1 cellular context compared by ENCODE assay signal in the genomic region with DNA sequence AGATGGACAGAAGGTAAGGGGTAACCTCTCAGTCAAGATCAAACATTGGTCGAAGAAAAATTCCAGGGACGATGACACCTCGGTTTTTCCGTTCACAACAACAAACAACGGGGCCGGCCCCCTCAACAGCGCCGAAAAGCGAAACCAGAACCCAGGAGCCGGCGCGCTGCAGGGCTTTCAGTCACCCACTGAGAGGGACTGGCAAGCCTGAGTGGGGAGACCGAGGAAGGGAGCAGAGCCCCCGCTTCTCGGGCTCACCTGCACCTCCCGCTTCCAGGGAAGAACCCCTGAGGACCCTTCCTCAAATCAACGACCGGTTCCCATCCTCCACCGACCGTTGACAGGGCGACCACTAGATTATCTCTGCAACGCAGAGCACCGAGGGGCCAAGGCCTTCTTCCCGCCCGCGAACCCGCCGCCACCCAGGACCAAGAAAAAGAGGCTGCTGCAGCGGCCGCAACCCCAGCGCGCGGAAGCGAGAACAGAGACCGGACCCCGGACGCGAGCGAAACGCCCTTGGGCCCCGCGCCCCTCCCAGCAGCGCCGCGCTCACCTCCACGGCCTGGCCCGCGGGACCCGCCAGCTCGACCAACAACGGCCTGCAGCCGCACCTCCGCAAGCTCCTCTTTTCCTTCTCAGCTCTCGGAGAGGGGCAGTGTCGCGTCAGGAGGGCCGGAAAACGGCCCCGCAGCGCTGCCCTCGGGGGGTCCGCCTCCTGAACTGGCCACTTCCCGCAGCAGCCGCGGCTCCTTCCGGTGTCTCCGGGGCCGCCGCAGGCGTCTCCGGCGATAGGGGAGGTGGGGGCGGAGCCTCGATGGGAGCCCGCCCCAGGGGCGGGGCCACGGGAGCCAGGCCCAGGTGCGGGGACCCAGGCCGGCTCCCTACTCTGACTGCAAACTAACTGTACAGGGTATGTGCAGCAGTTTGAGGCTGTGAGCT.
TF ChIP-seq lines count a peak whose summit lies in the region.

A gene (minus strand): TSS at position 763 of the 939 bp plus-strand sequence. CDS start 18,155 bp downstream, outside the sequence.

TF ChIP-seq in HepG2, 621 proteins besides CTCF, POLR2A, EP300 and RAD21 (continued from another document and continues in another):
- TF ChIP-seq ZSCAN22 (CRISPR knock-in tag; IDR thresholded peaks at IDR 0.05) (no peak), ONECUT2 (CRISPR knock-in tag; IDR thresholded peaks at IDR 0.05) (no peak), TOPORS (CRISPR knock-in tag; IDR thresholded peaks at IDR 0.05) (0 out of 2 replicates have a peak, but pooled peaks have one; percentile 32), GABPB1 (CRISPR knock-in tag; IDR thresholded peaks at IDR 0.05) (peak; percentile 94), SOX6 (IDR thresholded peaks at IDR 0.05) (no peak), SOX6 (CRISPR knock-in tag; IDR thresholded peaks at IDR 0.05) (0 out of 2 replicates have a peak, but pooled peaks have one; percentile 23), ESRRA (CRISPR knock-in tag; IDR thresholded peaks at IDR 0.05; ENCODE audit: low read depth) (no peak), ZNF34 (CRISPR knock-in tag; IDR thresholded peaks at IDR 0.05; ENCODE audit: borderline replicate concordance) (no peak), MXD4 (CRISPR knock-in tag; IDR thresholded peaks at IDR 0.05) (no peak), SATB2 (CRISPR knock-in tag; IDR thresholded peaks at IDR 0.05) (no peak; the same call in 1 of the 2 replicates), SP1 (IDR thresholded peaks at IDR 0.05) (no peak), SP1 (CRISPR knock-in tag; IDR thresholded peaks at IDR 0.05) (peak; percentile 57), AGO1 (IDR thresholded peaks at IDR 0.05; ENCODE audit: low read depth, low read length, poor library complexity, severe bottlenecking) (no peak), FOXA3 (CRISPR knock-in tag; IDR thresholded peaks at IDR 0.05) (peak; percentile 21; the same call in 1 of the 2 replicates), KAT2B (IDR thresholded peaks at IDR 0.05; ENCODE audit: borderline replicate concordance, low read depth, low read length) (no peak), ZNF446 (CRISPR knock-in tag; IDR thresholded peaks at IDR 0.05) (0 out of 2 replicates have a peak, but pooled peaks have one; percentile 76), JUN (CRISPR knock-in tag; IDR thresholded peaks at IDR 0.05) (no peak), ZBTB42 (CRISPR knock-in tag; IDR thresholded peaks at IDR 0.05) (no peak), ZBTB21 (CRISPR knock-in tag; IDR thresholded peaks at IDR 0.05) (no peak), CBX2 (IDR thresholded peaks at IDR 0.05; ENCODE audit: low read depth, low read length) (no peak), CBX2 (CRISPR knock-in tag; IDR thresholded peaks at IDR 0.05; ENCODE audit: low read depth) (no peak), ISX (CRISPR knock-in tag; conservative IDR thresholded peaks at IDR 0.05) (no peak; the same call in 1 of the 2 replicates), DPF2 (CRISPR knock-in tag; IDR thresholded peaks at IDR 0.05; ENCODE audit: borderline replicate concordance, low read depth) (no peak), YEATS2 (CRISPR knock-in tag; IDR thresholded peaks at IDR 0.05; ENCODE audit: borderline replicate concordance) (peak; percentile 64; the same call in 1 of the 2 replicates), KDM5A (IDR thresholded peaks at IDR 0.05; ENCODE audit: borderline replicate concordance, low read length) (peak; percentile 44; the same call in 1 of the 2 replicates)
- TF ChIP-seq, protein P1, sequence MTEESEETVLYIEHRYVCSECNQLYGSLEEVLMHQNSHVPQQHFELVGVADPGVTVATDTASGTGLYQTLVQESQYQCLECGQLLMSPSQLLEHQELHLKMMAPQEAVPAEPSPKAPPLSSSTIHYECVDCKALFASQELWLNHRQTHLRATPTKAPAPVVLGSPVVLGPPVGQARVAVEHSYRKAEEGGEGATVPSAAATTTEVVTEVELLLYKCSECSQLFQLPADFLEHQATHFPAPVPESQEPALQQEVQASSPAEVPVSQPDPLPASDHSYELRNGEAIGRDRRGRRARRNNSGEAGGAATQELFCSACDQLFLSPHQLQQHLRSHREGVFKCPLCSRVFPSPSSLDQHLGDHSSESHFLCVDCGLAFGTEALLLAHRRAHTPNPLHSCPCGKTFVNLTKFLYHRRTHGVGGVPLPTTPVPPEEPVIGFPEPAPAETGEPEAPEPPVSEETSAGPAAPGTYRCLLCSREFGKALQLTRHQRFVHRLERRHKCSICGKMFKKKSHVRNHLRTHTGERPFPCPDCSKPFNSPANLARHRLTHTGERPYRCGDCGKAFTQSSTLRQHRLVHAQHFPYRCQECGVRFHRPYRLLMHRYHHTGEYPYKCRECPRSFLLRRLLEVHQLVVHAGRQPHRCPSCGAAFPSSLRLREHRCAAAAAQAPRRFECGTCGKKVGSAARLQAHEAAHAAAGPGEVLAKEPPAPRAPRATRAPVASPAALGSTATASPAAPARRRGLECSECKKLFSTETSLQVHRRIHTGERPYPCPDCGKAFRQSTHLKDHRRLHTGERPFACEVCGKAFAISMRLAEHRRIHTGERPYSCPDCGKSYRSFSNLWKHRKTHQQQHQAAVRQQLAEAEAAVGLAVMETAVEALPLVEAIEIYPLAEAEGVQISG (CRISPR knock-in tag; IDR thresholded peaks at IDR 0.05): peak; percentile 87
- TF ChIP-seq, protein P2, sequence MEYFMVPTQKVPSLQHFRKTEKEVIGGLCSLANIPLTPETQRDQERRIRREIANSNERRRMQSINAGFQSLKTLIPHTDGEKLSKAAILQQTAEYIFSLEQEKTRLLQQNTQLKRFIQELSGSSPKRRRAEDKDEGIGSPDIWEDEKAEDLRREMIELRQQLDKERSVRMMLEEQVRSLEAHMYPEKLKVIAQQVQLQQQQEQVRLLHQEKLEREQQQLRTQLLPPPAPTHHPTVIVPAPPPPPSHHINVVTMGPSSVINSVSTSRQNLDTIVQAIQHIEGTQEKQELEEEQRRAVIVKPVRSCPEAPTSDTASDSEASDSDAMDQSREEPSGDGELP (IDR thresholded peaks at IDR 0.05; ENCODE audit: borderline replicate concordance, low read depth): 0 out of 2 replicates have a peak, but pooled peaks have one; percentile 39
- TF ChIP-seq, protein P3, sequence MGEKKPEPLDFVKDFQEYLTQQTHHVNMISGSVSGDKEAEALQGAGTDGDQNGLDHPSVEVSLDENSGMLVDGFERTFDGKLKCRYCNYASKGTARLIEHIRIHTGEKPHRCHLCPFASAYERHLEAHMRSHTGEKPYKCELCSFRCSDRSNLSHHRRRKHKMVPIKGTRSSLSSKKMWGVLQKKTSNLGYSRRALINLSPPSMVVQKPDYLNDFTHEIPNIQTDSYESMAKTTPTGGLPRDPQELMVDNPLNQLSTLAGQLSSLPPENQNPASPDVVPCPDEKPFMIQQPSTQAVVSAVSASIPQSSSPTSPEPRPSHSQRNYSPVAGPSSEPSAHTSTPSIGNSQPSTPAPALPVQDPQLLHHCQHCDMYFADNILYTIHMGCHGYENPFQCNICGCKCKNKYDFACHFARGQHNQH (CRISPR knock-in tag; IDR thresholded peaks at IDR 0.05): peak; percentile 12; the same call in 1 of the 2 replicates
- TF ChIP-seq, protein P4, sequence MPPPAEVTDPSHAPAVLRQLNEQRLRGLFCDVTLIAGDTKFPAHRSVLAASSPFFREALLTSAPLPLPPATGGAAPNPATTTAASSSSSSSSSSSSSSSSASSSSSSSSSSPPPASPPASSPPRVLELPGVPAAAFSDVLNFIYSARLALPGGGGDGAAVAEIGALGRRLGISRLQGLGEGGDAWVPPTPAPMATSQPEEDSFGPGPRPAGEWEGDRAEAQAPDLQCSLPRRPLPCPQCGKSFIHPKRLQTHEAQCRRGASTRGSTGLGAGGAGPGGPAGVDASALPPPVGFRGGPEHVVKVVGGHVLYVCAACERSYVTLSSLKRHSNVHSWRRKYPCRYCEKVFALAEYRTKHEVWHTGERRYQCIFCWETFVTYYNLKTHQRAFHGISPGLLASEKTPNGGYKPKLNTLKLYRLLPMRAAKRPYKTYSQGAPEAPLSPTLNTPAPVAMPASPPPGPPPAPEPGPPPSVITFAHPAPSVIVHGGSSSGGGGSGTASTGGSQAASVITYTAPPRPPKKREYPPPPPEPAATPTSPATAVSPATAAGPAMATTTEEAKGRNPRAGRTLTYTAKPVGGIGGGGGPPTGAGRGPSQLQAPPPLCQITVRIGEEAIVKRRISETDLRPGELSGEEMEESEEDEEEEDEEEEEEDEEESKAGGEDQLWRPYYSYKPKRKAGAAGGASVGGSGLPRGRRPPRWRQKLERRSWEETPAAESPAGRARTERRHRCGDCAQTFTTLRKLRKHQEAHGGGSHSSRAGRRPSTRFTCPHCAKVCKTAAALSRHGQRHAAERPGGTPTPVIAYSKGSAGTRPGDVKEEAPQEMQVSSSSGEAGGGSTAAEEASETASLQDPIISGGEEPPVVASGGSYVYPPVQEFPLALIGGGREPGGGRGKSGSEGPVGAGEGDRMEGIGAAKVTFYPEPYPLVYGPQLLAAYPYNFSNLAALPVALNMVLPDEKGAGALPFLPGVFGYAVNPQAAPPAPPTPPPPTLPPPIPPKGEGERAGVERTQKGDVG (CRISPR knock-in tag; IDR thresholded peaks at IDR 0.05; ENCODE audit: borderline replicate concordance): peak; percentile 78; the same call in 1 of the 2 replicates
- TF ChIP-seq, protein P5, sequence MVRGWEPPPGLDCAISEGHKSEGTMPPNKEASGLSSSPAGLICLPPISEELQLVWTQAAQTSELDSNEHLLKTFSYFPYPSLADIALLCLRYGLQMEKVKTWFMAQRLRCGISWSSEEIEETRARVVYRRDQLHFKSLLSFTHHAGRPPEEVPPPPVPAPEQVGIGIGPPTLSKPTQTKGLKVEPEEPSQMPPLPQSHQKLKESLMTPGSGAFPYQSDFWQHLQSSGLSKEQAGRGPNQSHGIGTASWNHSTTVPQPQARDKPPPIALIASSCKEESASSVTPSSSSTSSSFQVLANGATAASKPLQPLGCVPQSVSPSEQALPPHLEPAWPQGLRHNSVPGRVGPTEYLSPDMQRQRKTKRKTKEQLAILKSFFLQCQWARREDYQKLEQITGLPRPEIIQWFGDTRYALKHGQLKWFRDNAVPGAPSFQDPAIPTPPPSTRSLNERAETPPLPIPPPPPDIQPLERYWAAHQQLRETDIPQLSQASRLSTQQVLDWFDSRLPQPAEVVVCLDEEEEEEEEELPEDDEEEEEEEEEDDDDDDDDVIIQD (CRISPR knock-in tag; IDR thresholded peaks at IDR 0.05; ENCODE audit: low read depth): peak; percentile 55; the same call in 1 of the 2 replicates
- TF ChIP-seq, protein P6, sequence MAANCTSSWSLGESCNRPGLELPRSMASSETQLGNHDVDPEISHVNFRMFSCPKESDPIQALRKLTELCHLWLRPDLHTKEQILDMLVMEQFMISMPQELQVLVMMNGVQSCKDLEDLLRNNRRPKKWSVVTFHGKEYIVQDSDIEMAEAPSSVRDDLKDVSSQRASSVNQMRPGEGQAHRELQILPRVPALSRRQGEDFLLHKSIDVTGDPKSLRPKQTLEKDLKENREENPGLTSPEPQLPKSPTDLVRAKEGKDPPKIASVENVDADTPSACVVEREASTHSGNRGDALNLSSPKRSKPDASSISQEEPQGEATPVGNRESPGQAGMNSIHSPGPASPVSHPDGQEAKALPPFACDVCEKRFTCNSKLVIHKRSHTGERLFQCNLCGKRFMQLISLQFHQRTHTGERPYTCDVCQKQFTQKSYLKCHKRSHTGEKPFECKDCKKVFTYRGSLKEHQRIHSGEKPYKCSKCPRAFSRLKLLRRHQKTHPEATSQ (CRISPR knock-in tag; IDR thresholded peaks at IDR 0.05; ENCODE audit: borderline replicate concordance): no peak; the same call in 1 of the 2 replicates
- TF ChIP-seq, protein P7, sequence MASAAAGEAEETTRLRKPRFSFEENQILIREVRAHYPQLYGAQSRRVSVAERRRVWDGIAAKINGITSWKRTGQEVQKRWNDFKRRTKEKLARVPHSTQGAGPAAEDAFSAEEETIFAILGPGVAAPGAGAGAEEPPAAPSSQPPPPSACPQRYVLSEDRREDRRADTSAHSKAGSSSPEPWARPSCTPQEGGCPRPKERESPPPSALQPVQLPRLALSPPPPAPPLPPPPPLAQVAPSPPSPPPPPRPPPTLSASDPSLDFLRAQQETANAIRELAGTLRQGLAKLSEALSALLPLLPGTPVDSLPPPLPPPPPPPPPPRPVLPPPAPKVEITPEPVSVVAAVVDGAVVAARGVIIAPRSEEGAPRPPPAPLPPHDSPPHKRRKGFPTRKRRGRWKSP (CRISPR knock-in tag; IDR thresholded peaks at IDR 0.05): peak; percentile 11; the same call in 1 of the 2 replicates
- TF ChIP-seq, protein P8, sequence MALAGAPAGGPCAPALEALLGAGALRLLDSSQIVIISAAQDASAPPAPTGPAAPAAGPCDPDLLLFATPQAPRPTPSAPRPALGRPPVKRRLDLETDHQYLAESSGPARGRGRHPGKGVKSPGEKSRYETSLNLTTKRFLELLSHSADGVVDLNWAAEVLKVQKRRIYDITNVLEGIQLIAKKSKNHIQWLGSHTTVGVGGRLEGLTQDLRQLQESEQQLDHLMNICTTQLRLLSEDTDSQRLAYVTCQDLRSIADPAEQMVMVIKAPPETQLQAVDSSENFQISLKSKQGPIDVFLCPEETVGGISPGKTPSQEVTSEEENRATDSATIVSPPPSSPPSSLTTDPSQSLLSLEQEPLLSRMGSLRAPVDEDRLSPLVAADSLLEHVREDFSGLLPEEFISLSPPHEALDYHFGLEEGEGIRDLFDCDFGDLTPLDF (CRISPR knock-in tag; IDR thresholded peaks at IDR 0.05): 0 out of 2 replicates have a peak, but pooled peaks have one; percentile 66
- TF ChIP-seq, protein P9, sequence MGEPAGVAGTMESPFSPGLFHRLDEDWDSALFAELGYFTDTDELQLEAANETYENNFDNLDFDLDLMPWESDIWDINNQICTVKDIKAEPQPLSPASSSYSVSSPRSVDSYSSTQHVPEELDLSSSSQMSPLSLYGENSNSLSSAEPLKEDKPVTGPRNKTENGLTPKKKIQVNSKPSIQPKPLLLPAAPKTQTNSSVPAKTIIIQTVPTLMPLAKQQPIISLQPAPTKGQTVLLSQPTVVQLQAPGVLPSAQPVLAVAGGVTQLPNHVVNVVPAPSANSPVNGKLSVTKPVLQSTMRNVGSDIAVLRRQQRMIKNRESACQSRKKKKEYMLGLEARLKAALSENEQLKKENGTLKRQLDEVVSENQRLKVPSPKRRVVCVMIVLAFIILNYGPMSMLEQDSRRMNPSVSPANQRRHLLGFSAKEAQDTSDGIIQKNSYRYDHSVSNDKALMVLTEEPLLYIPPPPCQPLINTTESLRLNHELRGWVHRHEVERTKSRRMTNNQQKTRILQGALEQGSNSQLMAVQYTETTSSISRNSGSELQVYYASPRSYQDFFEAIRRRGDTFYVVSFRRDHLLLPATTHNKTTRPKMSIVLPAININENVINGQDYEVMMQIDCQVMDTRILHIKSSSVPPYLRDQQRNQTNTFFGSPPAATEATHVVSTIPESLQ (CRISPR knock-in tag; conservative IDR thresholded peaks at IDR 0.05): no peak
- TF ChIP-seq, protein P10, sequence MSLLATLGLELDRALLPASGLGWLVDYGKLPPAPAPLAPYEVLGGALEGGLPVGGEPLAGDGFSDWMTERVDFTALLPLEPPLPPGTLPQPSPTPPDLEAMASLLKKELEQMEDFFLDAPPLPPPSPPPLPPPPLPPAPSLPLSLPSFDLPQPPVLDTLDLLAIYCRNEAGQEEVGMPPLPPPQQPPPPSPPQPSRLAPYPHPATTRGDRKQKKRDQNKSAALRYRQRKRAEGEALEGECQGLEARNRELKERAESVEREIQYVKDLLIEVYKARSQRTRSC (CRISPR knock-in tag; IDR thresholded peaks at IDR 0.05; ENCODE audit: low read depth): no peak
